In genomic region chr9:121914604-121915303, GRCh38 we compare ENCODE assay signal across 19 cellular contexts.
"Had no signal": no experiment of that assay in that cellular context is flagged by ENCODE, and none has a peak within 500 bp of the region (broad histone marks: within the 10 kb centered on the region; RNA-seq: fewer than 3 reads in every experiment).

No MANE protein-coding gene starts in this region.

- H3K4me3 Mint-ChIP-seq: activated CD4-positive, alpha-beta T cell treated with anti-CD3 and anti-CD28 coated beads, Interleukin-2, amount 10 ng/mL, durations not matched to agents 24 days and 14 days; activated naive CD8-positive, alpha-beta T cell; activated T-cell treated with anti-CD3 and anti-CD28 coated beads, Interleukin-2, amount 50 U/mL, for 72 hours; mesothelial cell of epicardium; neural progenitor cell; stimulated activated naive CD8-positive, alpha-beta T cell treated with anti-CD3 and anti-CD28 coated beads, Interleukin-15, amount 100 ng/mL, for 72 hours; T-helper 2 cell treated with Interferon-gamma antibody and Interleukin-4, amounts not matched to agents 5 μg/mL and 100 μg/mL, for 36 hours had no signal

- FAIRE-seq: kidney had no signal

- H3K9ac ChIP-seq: neural progenitor cell had no signal

- H3K4me1 ChIP-seq: body of pancreas, neural progenitor cell, spleen had no signal

- H3K4me2 ChIP-seq: neural progenitor cell had no signal

- H3K27me3 ChIP-seq: body of pancreas, neural progenitor cell, spleen had no signal

- H3K27ac Mint-ChIP-seq: activated CD4-positive, alpha-beta T cell treated with anti-CD3 and anti-CD28 coated beads, Interleukin-2, amount 10 ng/mL, durations not matched to agents 24 days and 14 days; activated naive CD8-positive, alpha-beta T cell; activated T-cell treated with anti-CD3 and anti-CD28 coated beads, Interleukin-2, amount 50 U/mL, for 72 hours; mesothelial cell of epicardium; neural progenitor cell; stimulated activated naive CD8-positive, alpha-beta T cell treated with anti-CD3 and anti-CD28 coated beads, Interleukin-15, amount 100 ng/mL, for 72 hours; T-helper 2 cell treated with Interferon-gamma antibody and Interleukin-4, amounts not matched to agents 5 μg/mL and 100 μg/mL, for 36 hours had no signal

- H3K4me1 Mint-ChIP-seq: activated CD4-positive, alpha-beta T cell treated with anti-CD3 and anti-CD28 coated beads, Interleukin-2, amount 10 ng/mL, durations not matched to agents 24 days and 14 days; neural progenitor cell; stimulated activated naive CD8-positive, alpha-beta T cell treated with anti-CD3 and anti-CD28 coated beads, Interleukin-15, amount 100 ng/mL, for 72 hours had no signal

- H3K27ac ChIP-seq: body of pancreas, neural progenitor cell, spleen had no signal

- H3K27me3 Mint-ChIP-seq: activated CD4-positive, alpha-beta T cell treated with anti-CD3 and anti-CD28 coated beads, Interleukin-2, amount 10 ng/mL, durations not matched to agents 24 days and 14 days; activated naive CD8-positive, alpha-beta T cell; stimulated activated naive CD8-positive, alpha-beta T cell treated with anti-CD3 and anti-CD28 coated beads, Interleukin-15, amount 100 ng/mL, for 72 hours had no signal

- DNase-seq: activated CD4-positive, alpha-beta T cell treated with anti-CD3 and anti-CD28 coated beads, Interleukin-2, amount 10 ng/mL, durations not matched to agents 24 days and 14 days; activated CD4-positive, CD25-positive, alpha-beta regulatory T cell; activated CD8-positive, alpha-beta memory T cell treated with anti-CD3 and anti-CD28 coated beads, Interleukin-2, amount 50 U/mL, for 48 hours; activated gamma-delta T cell treated with Interleukin-2 at 50 U/mL for 16 hours; activated T-cell treated with anti-CD3 and anti-CD28 coated beads, Interleukin-2, amount 50 U/mL, for 72 hours; amniotic stem cell; body of pancreas; central memory CD4-positive, alpha-beta T cell; effector CD8-positive, alpha-beta T cell; foreskin fibroblast; hypothalamus; kidney; spleen; stimulated activated naive CD8-positive, alpha-beta T cell treated with anti-CD3 and anti-CD28 coated beads, Interleukin-15, amount 100 ng/mL, for 72 hours had no signal

- H3K9me3 ChIP-seq: body of pancreas, spleen had no signal

- ATAC-seq: activated T-cell treated with anti-CD3 and anti-CD28 coated beads, Interleukin-2, amount 50 U/mL, for 72 hours; body of pancreas; sciatic nerve; stimulated activated naive CD8-positive, alpha-beta T cell treated with anti-CD3 and anti-CD28 coated beads, Interleukin-15, amount 100 ng/mL, for 72 hours had no signal

- H3K36me3 Mint-ChIP-seq: mesothelial cell of epicardium, neural progenitor cell had no signal

- H3K36me3 ChIP-seq: neural progenitor cell, spleen had no signal

- H3K4me3 ChIP-seq: body of pancreas, neural progenitor cell, spleen had no signal

- H3K9me3 Mint-ChIP-seq: activated CD4-positive, alpha-beta T cell treated with anti-CD3 and anti-CD28 coated beads, Interleukin-2, amount 10 ng/mL, durations not matched to agents 24 days and 14 days; activated T-cell treated with anti-CD3 and anti-CD28 coated beads, Interleukin-2, amount 50 U/mL, for 72 hours; mesothelial cell of epicardium; neural progenitor cell; stimulated activated naive CD8-positive, alpha-beta T cell treated with anti-CD3 and anti-CD28 coated beads, Interleukin-15, amount 100 ng/mL, for 72 hours; T-helper 2 cell treated with Interferon-gamma antibody and Interleukin-4, amounts not matched to agents 5 μg/mL and 100 μg/mL, for 36 hours had no signal

- H2AFZ ChIP-seq: neural progenitor cell had no signal
